10 cellular contexts compared by ENCODE assay signal in the genomic region with DNA sequence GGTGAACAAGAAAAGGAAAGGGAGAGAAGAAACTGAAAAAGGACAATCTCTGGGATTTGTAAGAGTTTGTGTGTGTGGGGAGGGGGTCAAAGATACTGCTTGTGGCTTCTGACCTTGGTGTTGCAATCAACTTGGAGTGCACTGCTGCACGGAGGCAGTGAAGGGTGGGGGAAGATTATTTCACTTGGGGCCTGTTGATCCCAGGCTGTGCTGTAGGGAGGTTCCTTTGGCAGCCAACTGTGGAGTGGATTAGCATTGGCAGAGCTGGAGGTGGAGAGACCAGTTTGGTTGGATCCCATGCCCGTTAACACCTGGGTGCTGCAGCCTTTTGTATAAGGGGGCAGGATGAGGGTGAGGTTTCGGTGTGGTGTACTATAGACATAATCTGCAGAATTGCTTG. TPM values are rescaled to one million over a fixed set of nuclear protein-coding genes. Genes with fewer than 3 reads are reported as not detected.
DNase-seq lines count a peak whose midpoint lies in the region; ATAC-seq and TF ChIP-seq lines count a peak whose summit lies in the region.
"Had no signal": no experiment of that assay in that cellular context is flagged by ENCODE, and none has a peak within 500 bp of the region (broad histone marks: within the 10 kb centered on the region; RNA-seq: fewer than 3 reads in every experiment).

No MANE protein-coding gene starts in this region.

- TF ChIP-seq CTCF in VCaP (conservative IDR thresholded peaks at IDR 0.05): no peak

- H3K4me3 ChIP-seq in BLaER1: no peak overlapping the region

- H3K27ac ChIP-seq in BLaER1: no peak overlapping the region
- peak overlapping the region; percentile 70 for H3K27ac ChIP-seq in KOPT-K1 (ENCODE audit: low read depth, low read length, poor library complexity, severe bottlenecking)
- H3K27ac ChIP-seq in VCaP: peak overlapping the region; percentile 82

- no peaks in the 10 kb centered on the region for H3K27me3 Mint-ChIP-seq in activated CD4-positive, alpha-beta memory T cell treated with anti-CD3 and anti-CD28 coated beads for 36 hours
- H3K27me3 Mint-ChIP-seq: CD4-positive, alpha-beta memory T cell had no signal

- H3K36me3 ChIP-seq in BLaER1 (peaks cover 36% of the 10 kb centered on the region), KOPT-K1 (ENCODE audit: insufficient read depth, low read length) (no peaks in the 10 kb centered on the region)

- H3K27me3 ChIP-seq in BLaER1: no peaks in the 10 kb centered on the region

- peaks cover 57% of the 10 kb centered on the region for H3K4me1 Mint-ChIP-seq in activated CD4-positive, alpha-beta memory T cell treated with anti-CD3 and anti-CD28 coated beads for 36 hours (ENCODE audit: low read depth)
- H3K4me1 Mint-ChIP-seq: brain had no signal

- H3K9ac ChIP-seq in BLaER1: no peak overlapping the region

- peak overlapping the region; percentile 48 for H3K4me2 ChIP-seq in BLaER1

- POLR2A ChIA-PET in activated CD4-positive, alpha-beta memory T cell treated with anti-CD3 and anti-CD28 coated beads for 36 hours (lab: Charles Lee): no interaction called here

- peaks cover 83% of the 10 kb centered on the region for H3K4me1 ChIP-seq in BLaER1

- intact Hi-C loops in activated CD4-positive, alpha-beta memory T cell treated with anti-CD3 and anti-CD28 coated beads for 36 hours (cut with micrococcal nuclease): no loop called here

- H3K9me3 ChIP-seq in BLaER1: no peaks in the 10 kb centered on the region
- H3K9me3 ChIP-seq in KOPT-K1 (ENCODE audit: insufficient read depth, low read length, poor library complexity, severe bottlenecking): no peaks in the 10 kb centered on the region

- DNase-seq in islet precursor cell (peak; percentile 56), NCI-H1930 (lab: John Stamatoyannopoulos, UW) (no peak)
- DNase-seq in activated CD4-positive, alpha-beta memory T cell treated with anti-CD3 and anti-CD28 coated beads for 36 hours: no peak
- DNase-seq: CD4-positive, alpha-beta memory T cell had no signal

- H3K9me3 Mint-ChIP-seq in activated CD4-positive, alpha-beta memory T cell treated with anti-CD3 and anti-CD28 coated beads for 36 hours: no peaks in the 10 kb centered on the region
- H3K9me3 Mint-ChIP-seq: brain; CD4-positive, alpha-beta memory T cell had no signal

- peaks cover 16% of the 10 kb centered on the region for H4K20me1 ChIP-seq in BLaER1

- H3K4me3 Mint-ChIP-seq in activated CD4-positive, alpha-beta memory T cell treated with anti-CD3 and anti-CD28 coated beads for 36 hours: no peak overlapping the region

- CTCF ChIA-PET in activated CD4-positive, alpha-beta memory T cell treated with anti-CD3 and anti-CD28 coated beads for 36 hours (lab: Charles Lee): no interaction called here

- no peak for ATAC-seq in GM18870 (IDR thresholded peaks at IDR 0.05; ENCODE audit: unreplicated experiment)
- ATAC-seq in HG02870 (IDR thresholded peaks at IDR 0.05; ENCODE audit: unreplicated experiment): no peak

- H3K36me3 Mint-ChIP-seq in activated CD4-positive, alpha-beta memory T cell treated with anti-CD3 and anti-CD28 coated beads for 36 hours: peaks cover 1% of the 10 kb centered on the region
- H3K36me3 Mint-ChIP-seq: brain had no signal

- H3K27ac Mint-ChIP-seq in activated CD4-positive, alpha-beta memory T cell treated with anti-CD3 and anti-CD28 coated beads for 36 hours: no peak overlapping the region

RNA-seq across cellular contexts. Expression of a gene that starts 38.2 kb away (rescaled TPM):
- 10 to 100 TPM; 46.1 to 50.8 TPM for total RNA-seq in activated CD4-positive, alpha-beta memory T cell treated with anti-CD3 and anti-CD28 coated beads for 36 hours
